In genomic region chr16:88771781-88772180, GRCh38 we compare ENCODE assay signal across 7 cellular contexts. TPM values are rescaled to one million over a fixed set of nuclear protein-coding genes. Genes with fewer than 3 reads are reported as not detected.
A peak's percentile ranks its signal among the peaks of the same experiment; 100 is the strongest.
DNase-seq lines count a peak whose midpoint lies in the region; ATAC-seq, FAIRE-seq and TF ChIP-seq lines count a peak whose summit lies in the region.
"Not testable (repeated sequence)": the region's sequence is repeated elsewhere in the genome, so short reads cannot be mapped to it uniquely, and the experiment has no call there.

No MANE protein-coding gene starts in this region.

- H2AFZ ChIP-seq in K562 (ENCODE audit: low read depth, low read length); trophoblast cell (ENCODE audit: insufficient read depth, low read length, poor library complexity): not testable (repeated sequence)

- not testable (repeated sequence) for H3K9me3 ChIP-seq in CD8-positive, alpha-beta memory T cell (ENCODE audit: low read length); Panc1 (ENCODE audit: control insufficient read depth, insufficient read depth, low read depth, low read length); K562 (replicated peaks; ENCODE audit: control insufficient read depth, insufficient read depth, low read depth, low read length); esophagus squamous epithelium; muscle layer of colon (ENCODE audit: low read length); trophoblast cell (ENCODE audit: insufficient read depth, low read depth, low read length); stomach

- TF ChIP-seq CTCF in Panc1 (IDR thresholded peaks at IDR 0.05); K562 (IDR thresholded peaks at IDR 0.05 in 2 of 3, conservative IDR thresholded peaks at IDR 0.05 in 1 of 3; ENCODE audit: insufficient read depth in 2 of 3, low read depth in 1 of 3, low read length in 3 of 3); esophagus squamous epithelium (IDR thresholded peaks at IDR 0.05); stomach (IDR thresholded peaks at IDR 0.05): not testable (repeated sequence)

- peak overlapping the region; percentile 44 for H3K4ac ChIP-seq in trophoblast cell (ENCODE audit: low read depth, low read length)

- not testable (repeated sequence) for H2BK120ac ChIP-seq in trophoblast cell (ENCODE audit: insufficient read depth, low read length, poor library complexity)

- 86% methylated on average over 4 of the region's 23 CpGs for WGBS in K562 (ENCODE audit: insufficient coverage, low coverage, missing lambda C conversion rate)
- WGBS in esophagus squamous epithelium, 2 donors = 100% methylated on average over 3 to 7 of the region's 23 CpGs
- no CpG with 5 or more reads among the region's 23 CpGs for WGBS in trophoblast cell (ENCODE audit: extremely low coverage, insufficient coverage, insufficient read length)
- WGBS in stomach, 5 donors = 96 to 100% (median 98%) methylated on average over 5 to 15 of the region's 23 CpGs

- H3K79me2 ChIP-seq in K562 (ENCODE audit: control insufficient read depth, insufficient read depth, low read length) = peaks cover 99% of the 10 kb centered on the region
- H3K79me2 ChIP-seq in trophoblast cell (ENCODE audit: control insufficient read depth, insufficient read depth, low read length, poor library complexity) = not testable (repeated sequence)

- H3K4me3 ChIP-seq in CD8-positive, alpha-beta memory T cell (ENCODE audit: low read length); Panc1 (ENCODE audit: low read depth in 2 of 2, low read length in 2 of 2); K562; esophagus squamous epithelium; muscle layer of colon (ENCODE audit: low read depth in 1 of 2, low read length in 2 of 2); trophoblast cell (ENCODE audit: low read depth, low read length); stomach: not testable (repeated sequence)

- H3K9ac ChIP-seq in K562 (ENCODE audit: insufficient read depth in 1 of 2, low read depth in 2 of 2, low read length in 2 of 2) = peak overlapping the region; percentile 75 to 95; a peak in 3 of 4 replicates
- H3K9ac ChIP-seq in muscle layer of colon (ENCODE audit: low read length) = peak overlapping the region; percentile 49
- H3K9ac ChIP-seq in trophoblast cell (ENCODE audit: low read length) = not testable (repeated sequence)

- peaks cover 19 to 48% (median 25%) of the 10 kb centered on the region in 3 donors for H3K4me1 Mint-ChIP-seq in CD8-positive, alpha-beta memory T cell

- peak overlapping the region; percentile 8 for H2BK12ac ChIP-seq in trophoblast cell (ENCODE audit: low read length)

- not testable (repeated sequence) for H2AK5ac ChIP-seq in trophoblast cell (ENCODE audit: low read length)

- not testable (repeated sequence) for H3K27me3 Mint-ChIP-seq in CD8-positive, alpha-beta memory T cell

- H3K36me3 Mint-ChIP-seq in CD8-positive, alpha-beta memory T cell = peaks cover 0 to 15% (median 2%) of the 10 kb centered on the region in 3 donors

- in situ Hi-C loops in Panc1 (cut with HindIII; ENCODE audit: low pct_unique_long_range_greater_than_20kb, low sequenced_read_pairs); K562 (cut with MboI): not testable (repeated sequence)

- peak overlapping the region; percentile 20; the same call in 1 of the 2 replicates for H3K4me2 ChIP-seq in K562 (ENCODE audit: insufficient read depth, low read length)
- H3K4me2 ChIP-seq in trophoblast cell (ENCODE audit: low read length) = not testable (repeated sequence)

- not testable (repeated sequence) for H3K9me3 Mint-ChIP-seq in CD8-positive, alpha-beta memory T cell

- not testable (repeated sequence) for ATAC-seq in Panc1, K562

- not testable (repeated sequence) for H3K27me3 ChIP-seq in CD8-positive, alpha-beta memory T cell (ENCODE audit: insufficient read depth, low read length, poor library complexity, severe bottlenecking); Panc1 (ENCODE audit: control insufficient read depth, insufficient read depth, low read length); K562 (ENCODE audit: control insufficient read depth in 2 of 2, insufficient read depth in 2 of 2, low read length in 2 of 2); esophagus squamous epithelium; muscle layer of colon (ENCODE audit: control insufficient read depth in 1 of 2, insufficient read depth in 2 of 2, low read length in 2 of 2); trophoblast cell (ENCODE audit: insufficient read depth, low read length); stomach

- POLR2A ChIA-PET in CD8-positive, alpha-beta memory T cell (lab: Charles Lee); Panc1 (lab: Charles Lee): not testable (repeated sequence)
- POLR2A ChIA-PET in K562 (lab: Yijun Ruan, JAX) = interaction anchor here (0.6 to 7.2 kb wide), 9 partner anchors 9 to 115 kb away, joined by 3 to 124 read pairs (median 7); partner anchors contain the start of gene PIEZO1

- not testable (repeated sequence) for H3K27ac Mint-ChIP-seq in CD8-positive, alpha-beta memory T cell

- H3K79me1 ChIP-seq in trophoblast cell (ENCODE audit: low read length) = peaks cover 16% of the 10 kb centered on the region

- peak overlapping the region; percentile 4 for H3K18ac ChIP-seq in trophoblast cell (ENCODE audit: low read length)

- not testable (repeated sequence) for H4K12ac ChIP-seq in trophoblast cell (ENCODE audit: low read depth, low read length)

- H3K23ac ChIP-seq in trophoblast cell (ENCODE audit: low read length) = not testable (repeated sequence)

- intact Hi-C loops in Panc1 (cut with micrococcal nuclease; ENCODE audit: unreplicated experiment); esophagus squamous epithelium (cut with DNase I); stomach (cut with DNase I; ENCODE audit: low total_unique reads): not testable (repeated sequence)
- intact Hi-C loops in K562 (cut with micrococcal nuclease) = loop anchor here (1.0 to 5.0 kb wide), 3 partner anchors 9 to 84 kb away; partner anchors contain the start of genes PIEZO1 and SNAI3

- H3K4me1 ChIP-seq in CD8-positive, alpha-beta memory T cell (ENCODE audit: insufficient read depth, low read length) = peaks cover 51% of the 10 kb centered on the region
- H3K4me1 ChIP-seq in Panc1 (ENCODE audit: control insufficient read depth, insufficient read depth, low read length) (peaks cover 78% of the 10 kb centered on the region), K562 (replicated peaks in 1 of 2; ENCODE audit: control insufficient read depth in 2 of 2, insufficient read depth in 2 of 2, low read length in 2 of 2) (peaks cover 75 to 100% of the 10 kb centered on the region in 2 experiments), esophagus squamous epithelium (peaks cover 67 to 90% (median 81%) of the 10 kb centered on the region in 3 donors), muscle layer of colon (ENCODE audit: insufficient read depth, low read length) (peaks cover 98% of the 10 kb centered on the region), trophoblast cell (ENCODE audit: control insufficient read depth in 1 of 2, insufficient read depth in 2 of 2, low read length in 2 of 2) (peaks cover 68 to 74% of the 10 kb centered on the region in 2 experiments), stomach (peaks cover 71 to 98% (median 82%) of the 10 kb centered on the region in 4 donors)

- TF ChIP-seq POLR2A in K562 (conservative IDR thresholded peaks at IDR 0.05); esophagus squamous epithelium (IDR thresholded peaks at IDR 0.05); stomach (IDR thresholded peaks at IDR 0.05): not testable (repeated sequence)

- peak overlapping the region; percentile 75 for H3K27ac ChIP-seq in CD8-positive, alpha-beta memory T cell (ENCODE audit: low read depth, low read length)
- H3K27ac ChIP-seq in Panc1 (ENCODE audit: low read length) (peak overlapping the region; percentile 2; the same call in 1 of the 2 replicates), K562 (ENCODE audit: extremely low read depth, low read depth, low read length) (peak overlapping the region; percentile 91; the same call in 2 of the 3 replicates), esophagus squamous epithelium (peak overlapping the region; percentile 1 to 93 (median 80)), muscle layer of colon (ENCODE audit: low read depth, low read length) (peak overlapping the region; percentile 95), stomach (peak overlapping the region in 4 of 5 donors; percentile 66 to 96 (median 74))
- not testable (repeated sequence) for H3K27ac ChIP-seq in trophoblast cell (ENCODE audit: low read depth, low read length)

- peaks cover 12% of the 10 kb centered on the region for H3K9me1 ChIP-seq in K562 (ENCODE audit: control insufficient read depth, insufficient read depth, low read length)

- not testable (repeated sequence) for TF ChIP-seq EP300 in K562 (IDR thresholded peaks at IDR 0.05; ENCODE audit: low read length); stomach (IDR thresholded peaks at IDR 0.05)

- TF ChIP-seq RAD21 in K562 (CRISPR knock-in tag; conservative IDR thresholded peaks at IDR 0.05 in 1 of 2, IDR thresholded peaks at IDR 0.05 in 1 of 2) = not testable (repeated sequence)

- not testable (repeated sequence) for H3K36me3 ChIP-seq in CD8-positive, alpha-beta memory T cell (ENCODE audit: insufficient read depth, low read length); Panc1 (ENCODE audit: control insufficient read depth, insufficient read depth, low read length); esophagus squamous epithelium; muscle layer of colon (ENCODE audit: insufficient read depth, low read length); trophoblast cell (ENCODE audit: control insufficient read depth in 1 of 2, insufficient read depth in 2 of 2, low read length in 2 of 2); stomach
- H3K36me3 ChIP-seq in K562 (ENCODE audit: control insufficient read depth, insufficient read depth, low read length) = peaks cover 66% of the 10 kb centered on the region

- not testable (repeated sequence) for BruUV-seq in Panc1 (replicated peaks; lab: Mats Ljungman, UMichigan); K562 (replicated peaks; lab: Mats Ljungman, UMichigan)

- H4K91ac ChIP-seq in trophoblast cell (ENCODE audit: low read depth, low read length) = not testable (repeated sequence)

- H2BK5ac ChIP-seq in trophoblast cell (ENCODE audit: low read depth, low read length, poor library complexity) = not testable (repeated sequence)

- not testable (repeated sequence) for H3K14ac ChIP-seq in trophoblast cell (ENCODE audit: low read length)

- not testable (repeated sequence) for DNase-seq in CD8-positive, alpha-beta memory T cell; Panc1 (ENCODE audit: low read depth, low spot score); K562 (ENCODE audit: extremely low read depth in 1 of 4, low spot score in 3 of 4); esophagus squamous epithelium (lab: John Stamatoyannopoulos, UW); trophoblast cell; stomach

- not testable (repeated sequence) for FAIRE-seq in K562 (lab: Jason Lieb, UNC)

- H3K4me3 Mint-ChIP-seq in CD8-positive, alpha-beta memory T cell = not testable (repeated sequence)

- not testable (repeated sequence) for H4K8ac ChIP-seq in trophoblast cell (ENCODE audit: low read depth, low read length)

- H4K20me1 ChIP-seq in K562 (replicated peaks; ENCODE audit: control insufficient read depth, insufficient read depth, low read length) = peaks cover 27% of the 10 kb centered on the region

- CTCF ChIA-PET in CD8-positive, alpha-beta memory T cell (lab: Charles Lee) = interaction anchor here (1.1 to 1.6 kb wide), 4 partner anchors 9 to 34 kb away, joined by 3 to 5 read pairs (median 4); no protein-coding TSS in a partner anchor
- CTCF ChIA-PET in Panc1 (lab: Charles Lee); K562 (lab: Yijun Ruan, JAX; ENCODE audit: low intra/inter-chr PET ratio): not testable (repeated sequence)

RNA-seq across cellular contexts. Expression of gene PIEZO1, which starts 13.2 kb away (rescaled TPM):
- 100 to 1,000 TPM; 215 to 230 TPM for total RNA-seq in CD8-positive, alpha-beta memory T cell
- polyA plus RNA-seq in CD8-positive, alpha-beta memory T cell = 58.4 TPM
- total RNA-seq in Panc1 (2021; ENCODE audit: unreplicated experiment) = 175 TPM
- 228 TPM for polyA plus RNA-seq in Panc1 (2012; ENCODE audit: insufficient read length)
- total RNA-seq in K562 (2011; cell fraction: chromatin; rRNA removed; ENCODE audit: low replicate concordance) = 759 and 2,233 TPM in 2 replicates
- total RNA-seq in K562 (2011; cell fraction: nucleolus; rRNA removed) = 1,565 and 1,591 TPM in 2 replicates
- total RNA-seq in K562 (2011; cell fraction: nucleoplasm; rRNA removed) = 1,027 and 1,219 TPM in 2 replicates
- 213 and 305 TPM in 2 replicates for total RNA-seq in K562 (2014; rRNA removed)
- 44.5 and 45.2 TPM in 2 replicates for total RNA-seq in K562 (2014; rRNA removed; fragmentation: Illumina TruSeq; extraction: Trizol)
- 97.9 and 113 TPM in 2 replicates for total RNA-seq in K562 (2015; rRNA removed; fragmentation: Illumina TruSeq; extraction: Trizol)
- total RNA-seq in K562 (2021) = 354 and 432 TPM in 2 replicates
- polyA plus RNA-seq in K562 (2011; rRNA removed) = 131 and 170 TPM in 2 replicates
- 143 and 281 TPM in 2 replicates for polyA plus RNA-seq in K562 (2011; cell fraction: cytosol; rRNA removed)
- 1,334 and 2,777 TPM in 2 replicates for polyA plus RNA-seq in K562 (2011; cell fraction: nucleus; rRNA removed)
- 266 and 440 TPM in 2 replicates for polyA plus RNA-seq in K562 (2012)
- polyA plus RNA-seq in K562 (2014; fragmentation: Illumina TruSeq; extraction: Trizol) = 146 and 201 TPM in 2 replicates
- 1 to 10 TPM; 3.6 to 9.6 TPM for polyA plus RNA-seq in K562 (2014; fragmentation: Nextera tagmentation; extraction: Ambion mirVana)
- 319 and 383 TPM in 2 replicates for polyA plus RNA-seq in K562 (2014; rRNA removed)
- 56.6 and 97.2 TPM in 2 replicates for polyA minus RNA-seq in K562 (2011; rRNA and poly(A)+ RNA removed)
- polyA minus RNA-seq in K562 (2011; cell fraction: cytosol; rRNA and poly(A)+ RNA removed) = 155 and 200 TPM in 2 replicates
- polyA minus RNA-seq in K562 (2011; cell fraction: nucleus; rRNA and poly(A)+ RNA removed) = 321 and 450 TPM in 2 replicates
- total RNA-seq in esophagus squamous epithelium = 100 to 1,000 TPM in 2 of 4 donors, 10 to 100 TPM in 2; 46.0 to 131 (median 103) TPM
- 77.3 and 84.7 TPM in 2 replicates for polyA plus RNA-seq in trophoblast cell (2013)
- 100 to 1,000 TPM in 4 of 5 donors, 10 to 100 TPM in 1; 81.7 to 171 (median 128) TPM for total RNA-seq in stomach
- 100 to 1,000 TPM in 1 of 3 donors, 10 to 100 TPM in 2; 43.7 to 153 (median 49.1) TPM for polyA plus RNA-seq in stomach

RNA-seq across cellular contexts. Expression of gene CDT1, which starts 31.8 kb away (rescaled TPM):
- total RNA-seq in CD8-positive, alpha-beta memory T cell = 100 to 1,000 TPM in 1 of 2 experiments, 10 to 100 TPM in 1; 97.6 to 106 TPM
- polyA plus RNA-seq in CD8-positive, alpha-beta memory T cell = 0.26 TPM
- total RNA-seq in Panc1 (2021; ENCODE audit: unreplicated experiment) = 39.9 TPM
- 25.1 TPM for polyA plus RNA-seq in Panc1 (2012; ENCODE audit: insufficient read length)
- 14.1 and 55.6 TPM in 2 replicates for total RNA-seq in K562 (2011; cell fraction: chromatin; rRNA removed; ENCODE audit: low replicate concordance)
- total RNA-seq in K562 (2011; cell fraction: nucleolus; rRNA removed) = 67.5 and 87.8 TPM in 2 replicates
- 29.4 and 38.8 TPM in 2 replicates for total RNA-seq in K562 (2011; cell fraction: nucleoplasm; rRNA removed)
- total RNA-seq in K562 (2014; rRNA removed) = 114 and 119 TPM in 2 replicates
- 3.4 and 4.4 TPM in 2 replicates for total RNA-seq in K562 (2014; rRNA removed; fragmentation: Illumina TruSeq; extraction: Trizol)
- total RNA-seq in K562 (2015; rRNA removed; fragmentation: Illumina TruSeq; extraction: Trizol) = 14.4 and 17.9 TPM in 2 replicates
- 173 and 178 TPM in 2 replicates for total RNA-seq in K562 (2021)
- polyA plus RNA-seq in K562 (2011; rRNA removed) = 14.2 and 29.4 TPM in 2 replicates
- polyA plus RNA-seq in K562 (2011; cell fraction: cytosol; rRNA removed) = 48.5 and 101 TPM in 2 replicates
- 38.4 and 58.3 TPM in 2 replicates for polyA plus RNA-seq in K562 (2011; cell fraction: nucleus; rRNA removed)
- 68.4 and 200 TPM in 2 replicates for polyA plus RNA-seq in K562 (2012)
- polyA plus RNA-seq in K562 (2014; fragmentation: Illumina TruSeq; extraction: Trizol) = 9.3 and 47.1 TPM in 2 replicates
- 1 to 10 TPM in 1 of 2 experiments, under 1 TPM in 1; 0.92 to 1.6 TPM for polyA plus RNA-seq in K562 (2014; fragmentation: Nextera tagmentation; extraction: Ambion mirVana)
- 53.6 and 65.8 TPM in 2 replicates for polyA plus RNA-seq in K562 (2014; rRNA removed)
- polyA minus RNA-seq in K562 (2011; rRNA and poly(A)+ RNA removed) = 9.8 and 10.4 TPM in 2 replicates
- polyA minus RNA-seq in K562 (2011; cell fraction: cytosol; rRNA and poly(A)+ RNA removed) = 102 and 178 TPM in 2 replicates
- 25.2 and 25.9 TPM in 2 replicates for polyA minus RNA-seq in K562 (2011; cell fraction: nucleus; rRNA and poly(A)+ RNA removed)
- 10 to 100 TPM in 3 of 4 donors, 1 to 10 TPM in 1; 7.7 to 20.7 (median 11.2) TPM for total RNA-seq in esophagus squamous epithelium
- polyA plus RNA-seq in trophoblast cell (2013) = 19.4 and 19.8 TPM in 2 replicates
- 100 to 1,000 TPM in 1 of 5 donors, 10 to 100 TPM in 1, 1 to 10 TPM in 3; 1.5 to 147 (median 8.7) TPM for total RNA-seq in stomach
- 1 to 10 TPM; 3.2 to 5.2 (median 4.1) TPM for polyA plus RNA-seq in stomach

RNA-seq across cellular contexts. Expression of gene APRT, which starts 39.9 kb away (rescaled TPM):
- 100 to 1,000 TPM; 338 to 348 TPM for total RNA-seq in CD8-positive, alpha-beta memory T cell
- polyA plus RNA-seq in CD8-positive, alpha-beta memory T cell = 490 TPM
- total RNA-seq in Panc1 (2021; ENCODE audit: unreplicated experiment) = 231 TPM
- polyA plus RNA-seq in Panc1 (2012; ENCODE audit: insufficient read length) = 326 TPM
- total RNA-seq in K562 (2011; cell fraction: chromatin; rRNA removed; ENCODE audit: low replicate concordance) = 35.4 and 135 TPM in 2 replicates
- 138 and 183 TPM in 2 replicates for total RNA-seq in K562 (2011; cell fraction: nucleolus; rRNA removed)
- 82.7 and 89.3 TPM in 2 replicates for total RNA-seq in K562 (2011; cell fraction: nucleoplasm; rRNA removed)
- 409 and 555 TPM in 2 replicates for total RNA-seq in K562 (2014; rRNA removed)
- total RNA-seq in K562 (2014; rRNA removed; fragmentation: Illumina TruSeq; extraction: Trizol) = 86.2 and 129 TPM in 2 replicates
- 213 and 224 TPM in 2 replicates for total RNA-seq in K562 (2015; rRNA removed; fragmentation: Illumina TruSeq; extraction: Trizol)
- total RNA-seq in K562 (2021) = 340 and 359 TPM in 2 replicates
- 146 and 234 TPM in 2 replicates for polyA plus RNA-seq in K562 (2011; rRNA removed)
- 130 and 287 TPM in 2 replicates for polyA plus RNA-seq in K562 (2011; cell fraction: cytosol; rRNA removed)
- 161 and 192 TPM in 2 replicates for polyA plus RNA-seq in K562 (2011; cell fraction: nucleus; rRNA removed)
- 290 and 337 TPM in 2 replicates for polyA plus RNA-seq in K562 (2012)
- 94.4 and 200 TPM in 2 replicates for polyA plus RNA-seq in K562 (2014; fragmentation: Illumina TruSeq; extraction: Trizol)
- 100 to 1,000 TPM in 1 of 2 experiments, 10 to 100 TPM in 1; 41.7 to 116 TPM for polyA plus RNA-seq in K562 (2014; fragmentation: Nextera tagmentation; extraction: Ambion mirVana)
- 354 and 422 TPM in 2 replicates for polyA plus RNA-seq in K562 (2014; rRNA removed)
- polyA minus RNA-seq in K562 (2011; rRNA and poly(A)+ RNA removed) = 17.6 and 29.0 TPM in 2 replicates
- polyA minus RNA-seq in K562 (2011; cell fraction: cytosol; rRNA and poly(A)+ RNA removed) = 127 and 142 TPM in 2 replicates
- polyA minus RNA-seq in K562 (2011; cell fraction: nucleus; rRNA and poly(A)+ RNA removed) = 49.9 and 62.3 TPM in 2 replicates
- total RNA-seq in esophagus squamous epithelium = 100 to 1,000 TPM; 186 to 314 (median 250) TPM
- polyA plus RNA-seq in trophoblast cell (2013) = 95.8 and 96.2 TPM in 2 replicates
- total RNA-seq in stomach = 100 to 1,000 TPM in 2 of 5 donors, 10 to 100 TPM in 3; 18.1 to 340 (median 85.3) TPM
- polyA plus RNA-seq in stomach = 100 to 1,000 TPM; 224 to 250 (median 241) TPM
